ENCODE assay signal across 8 cellular contexts in genomic region chr17:41972571-41973411, GRCh38.
DNase-seq lines count a peak whose midpoint lies in the region; ATAC-seq and TF ChIP-seq lines count a peak whose summit lies in the region.

No MANE protein-coding gene starts in this region.

- peak overlapping the region in 3 of 5 donors; percentile 33 to 67 (median 53) for H3K9ac ChIP-seq in subcutaneous abdominal adipose tissue (ENCODE audit: low read length in 5 of 5)

- POLR2A ChIA-PET in HEK293T (lab: Yijun Ruan, JAX) = interaction anchor here (0.7 to 2.8 kb wide), 2 partner anchors 45 to 47 kb away, joined by 3 to 12 read pairs; partner anchors contain the start of genes DNAJC7 and NKIRAS2

- no peak for ATAC-seq in HG03159 (IDR thresholded peaks at IDR 0.05; ENCODE audit: unreplicated experiment)

- peak overlapping the region; percentile 35 for H3K27ac ChIP-seq in subcutaneous abdominal adipose tissue (ENCODE audit: low read depth, low read length)

- peaks cover 7 to 51% (median 39%) of the 10 kb centered on the region in 5 donors for H3K4me1 ChIP-seq in subcutaneous abdominal adipose tissue (ENCODE audit: control insufficient read depth in 5 of 5, insufficient read depth in 5 of 5, low read length in 5 of 5)

- no peaks in the 10 kb centered on the region for H3K27me3 ChIP-seq in subcutaneous abdominal adipose tissue (ENCODE audit: control insufficient read depth in 5 of 5, insufficient read depth in 4 of 5, low read length in 5 of 5)

- H3K36me3 ChIP-seq in subcutaneous abdominal adipose tissue (ENCODE audit: control insufficient read depth in 5 of 5, insufficient read depth in 5 of 5, low read length in 5 of 5) = peaks cover 4 to 85% (median 79%) of the 10 kb centered on the region in 5 donors

- CTCF ChIA-PET in HEK293T (lab: Yijun Ruan, JAX) = interaction anchor here (1.0 to 1.1 kb wide), 2 partner anchors 10 to 53 kb away, joined by 3 to 4 read pairs; no protein-coding TSS in a partner anchor

- peak; percentile 51 for DNase-seq in NCI-H82 (lab: John Stamatoyannopoulos, UW)
- DNase-seq in NCI-H82 treated with DMSO at 0.1 percent for 48 hours (lab: John Stamatoyannopoulos, UW; ENCODE audit: unreplicated experiment) = no peak
- peak; percentile 34 for DNase-seq in SHP77 treated with DMSO at 0.1 percent for 48 hours (lab: John Stamatoyannopoulos, UW)
- DNase-seq in islet precursor cell = peak; percentile 57
- no peak for DNase-seq in HEK293T (ENCODE audit: extremely low spot score)
- no peak for DNase-seq in RKO (ENCODE audit: low spot score)

- H3K4me3 ChIP-seq in subcutaneous abdominal adipose tissue (ENCODE audit: low read depth in 1 of 5, low read length in 5 of 5) = no peak overlapping the region

- H3K9me3 ChIP-seq in subcutaneous abdominal adipose tissue (ENCODE audit: control insufficient read depth in 5 of 5, low read length in 5 of 5) = no peaks in the 10 kb centered on the region

TF ChIP-seq in HEK293T, 16 proteins besides CTCF, POLR2A, EP300 and RAD21:
- no peak for TF ChIP-seq LEF1 (IDR thresholded peaks at IDR 0.05; ENCODE audit: borderline replicate concordance)
- no peak for TF ChIP-seq SP1 (IDR thresholded peaks at IDR 0.05)
- no peak for TF ChIP-seq TARDBP (IDR thresholded peaks at IDR 0.05)
- no peak for TF ChIP-seq FOXA1 (IDR thresholded peaks at IDR 0.05)
- TF ChIP-seq ARNT (IDR thresholded peaks at IDR 0.05) = no peak
- TF ChIP-seq FOXK2 (IDR thresholded peaks at IDR 0.05) = no peak
- TF ChIP-seq HDGF (IDR thresholded peaks at IDR 0.05; ENCODE audit: borderline replicate concordance) = no peak
- no peak for TF ChIP-seq NFRKB (IDR thresholded peaks at IDR 0.05)

Comparison
In these comparisons a context has a peak if more than half of its experiments do, and no peak if none do; other contexts are left out.
1. DNase-seq: peak in NCI-H82 (single experiment), SHP77 treated with DMSO at 0.1 percent for 48 hours (single experiment) and islet precursor cell (single experiment); none in NCI-H82 treated with DMSO at 0.1 percent for 48 hours (single experiment), HEK293T (single experiment) and RKO (single experiment).